Comparison of ENCODE assay signal across 34 cellular contexts in the genomic region with DNA sequence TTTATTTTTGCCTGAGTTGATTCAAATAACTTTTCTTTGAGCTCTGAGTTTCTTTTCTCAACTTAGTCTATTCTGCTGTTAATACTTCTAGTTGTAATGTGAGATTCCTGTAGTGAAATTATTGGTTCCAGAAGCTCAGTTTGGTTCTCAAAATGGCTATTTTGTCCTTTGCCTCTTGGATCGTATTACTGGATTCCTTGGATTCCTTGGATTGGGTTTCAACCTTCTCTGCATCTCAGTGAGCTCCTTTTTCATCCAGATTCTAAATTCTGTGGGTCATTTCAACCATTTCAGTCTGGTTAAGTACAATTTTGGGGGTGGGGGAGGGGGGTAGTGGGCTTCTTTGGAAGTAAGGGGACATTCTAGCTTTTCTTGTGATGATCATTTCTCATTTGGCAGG.
"Had no signal": no experiment of that assay in that cellular context is flagged by ENCODE, and none has a peak within 500 bp of the region (broad histone marks: within the 10 kb centered on the region; RNA-seq: fewer than 3 reads in every experiment).

No MANE protein-coding gene starts in this region.

- H3K36me3 ChIP-seq: brain microvascular endothelial cell, SJSA1 had no signal

- H3K4me2 ChIP-seq: KMS-11, SK-N-SH had no signal

- H3K4me3 ChIP-seq: SJSA1 had no signal

- H3K27ac ChIP-seq: brain microvascular endothelial cell, KMS-11, SJSA1 had no signal

- H3K9ac ChIP-seq: KMS-11, SK-N-SH had no signal

- H3K4me1 ChIP-seq: SJSA1 had no signal

- ATAC-seq: activated CD8-positive, alpha-beta memory T cell treated with anti-CD3 and anti-CD28 coated beads, Interleukin-2, amount 10 ng/mL, durations not matched to agents 7 days and 5 days; activated T-cell treated with anti-CD3 and anti-CD28 coated beads, Interleukin-2, amount 50 U/mL, for 72 hours; activated T-helper 17 cell treated with anti-CD3 and anti-CD28 coated beads, Interleukin-2, amount 50 U/mL, for 72 hours; Panc1 had no signal

- H3K27me3 Mint-ChIP-seq: activated B cell treated with CpG ODN at 0.5 μM for 24 hours; activated CD4-positive, alpha-beta memory T cell treated with anti-CD3 and anti-CD28 coated beads, Interleukin-2, amount 10 ng/mL, durations not matched to agents 7 days and 5 days; activated CD8-positive, alpha-beta memory T cell treated with anti-CD3 and anti-CD28 coated beads, Interleukin-2, amount 10 ng/mL, durations not matched to agents 7 days and 5 days; activated naive CD8-positive, alpha-beta T cell treated with anti-CD3 and anti-CD28 coated beads for 36 hours; activated T-helper 17 cell treated with anti-CD3 and anti-CD28 coated beads, Interleukin-2, amount 50 U/mL, for 72 hours had no signal

- H3K27me3 ChIP-seq: brain microvascular endothelial cell, SJSA1 had no signal

- DNase-seq: activated B cell treated with CpG ODN at 0.5 μM for 24 hours; activated CD4-positive, alpha-beta memory T cell treated with anti-CD3 and anti-CD28 coated beads, Interleukin-2, amount 10 ng/mL, durations not matched to agents 7 days and 5 days; activated CD4-positive, alpha-beta T cell treated with anti-CD3 and anti-CD28 coated beads for 4 hours; activated CD4-positive, alpha-beta T cell treated with anti-CD3 and anti-CD28 coated beads, Interleukin-2, amount 50 U/mL, for 1 hour; activated CD4-positive, CD25-positive, alpha-beta regulatory T cell treated with anti-CD3 and anti-CD28 coated beads, Interleukin-2, amount 50 U/mL, for 72 hours; activated CD8-positive, alpha-beta memory T cell treated with anti-CD3 and anti-CD28 coated beads for 24 hours; activated CD8-positive, alpha-beta memory T cell treated with anti-CD3 and anti-CD28 coated beads, Interleukin-2, amount 10 ng/mL, durations not matched to agents 7 days and 5 days; activated CD8-positive, alpha-beta memory T cell treated with anti-CD3 and anti-CD28 coated beads, Interleukin-2, amount 50 U/mL, for 48 hours; activated effector memory CD4-positive, alpha-beta T cell treated with anti-CD3 and anti-CD28 coated beads, Interleukin-2, amount 50 U/mL, for 16 hours; activated naive CD4-positive, alpha-beta T cell; activated naive CD4-positive, alpha-beta T cell treated with anti-CD3 and anti-CD28 coated beads, Interleukin-2, amount 50 U/mL, for 16 hours; activated naive CD8-positive, alpha-beta T cell treated with anti-CD3 and anti-CD28 coated beads for 36 hours; activated T-cell treated with anti-CD3 and anti-CD28 coated beads, Interleukin-2, amount 50 U/mL, for 72 hours; amniotic stem cell; aorta; brain microvascular endothelial cell; central memory CD4-positive, alpha-beta T cell; NCI-H1105; NCI-H1417 treated with DMSO at 0.1 percent for 48 hours; NCI-H1694; NCI-H1930; NCI-H2081 treated with DMSO at 0.1 percent for 48 hours; NCI-H226; NCI-H446 treated with DMSO at 0.1 percent for 48 hours; NCI-H69; SHP77 treated with DMSO at 0.1 percent for 48 hours; SK-N-SH had no signal

- H3K36me3 Mint-ChIP-seq: activated CD8-positive, alpha-beta memory T cell treated with anti-CD3 and anti-CD28 coated beads, Interleukin-2, amount 10 ng/mL, durations not matched to agents 7 days and 5 days; activated naive CD8-positive, alpha-beta T cell treated with anti-CD3 and anti-CD28 coated beads for 36 hours had no signal

- FAIRE-seq: TTC549 had no signal

- H3K27ac Mint-ChIP-seq: activated B cell treated with CpG ODN at 0.5 μM for 24 hours; activated CD4-positive, alpha-beta memory T cell treated with anti-CD3 and anti-CD28 coated beads, Interleukin-2, amount 10 ng/mL, durations not matched to agents 7 days and 5 days; activated CD8-positive, alpha-beta memory T cell treated with anti-CD3 and anti-CD28 coated beads, Interleukin-2, amount 10 ng/mL, durations not matched to agents 7 days and 5 days; activated naive CD8-positive, alpha-beta T cell treated with anti-CD3 and anti-CD28 coated beads for 36 hours; activated T-cell treated with anti-CD3 and anti-CD28 coated beads, Interleukin-2, amount 50 U/mL, for 72 hours; activated T-helper 17 cell treated with anti-CD3 and anti-CD28 coated beads, Interleukin-2, amount 50 U/mL, for 72 hours; T-helper 1 cell treated with Interleukin-12 subunit alpha and Interleukin-12 subunit beta and Interleukin-4 antibody, amounts not matched to agents 30 μg/mL and 1 μg/mL, for 36 hours; T-helper 2 cell treated with Interferon-gamma antibody and Interleukin-4, amounts not matched to agents 5 μg/mL and 100 μg/mL, for 36 hours had no signal

- H3K9me3 ChIP-seq: SJSA1, SK-N-SH had no signal

- H3K4me3 Mint-ChIP-seq: activated B cell treated with CpG ODN at 0.5 μM for 24 hours; activated CD4-positive, alpha-beta memory T cell treated with anti-CD3 and anti-CD28 coated beads, Interleukin-2, amount 10 ng/mL, durations not matched to agents 7 days and 5 days; activated CD8-positive, alpha-beta memory T cell treated with anti-CD3 and anti-CD28 coated beads, Interleukin-2, amount 10 ng/mL, durations not matched to agents 7 days and 5 days; activated naive CD8-positive, alpha-beta T cell treated with anti-CD3 and anti-CD28 coated beads for 36 hours; activated T-cell treated with anti-CD3 and anti-CD28 coated beads, Interleukin-2, amount 50 U/mL, for 72 hours; activated T-helper 17 cell treated with anti-CD3 and anti-CD28 coated beads, Interleukin-2, amount 50 U/mL, for 72 hours; T-helper 1 cell treated with Interleukin-12 subunit alpha and Interleukin-12 subunit beta and Interleukin-4 antibody, amounts not matched to agents 30 μg/mL and 1 μg/mL, for 36 hours; T-helper 2 cell treated with Interferon-gamma antibody and Interleukin-4, amounts not matched to agents 5 μg/mL and 100 μg/mL, for 36 hours had no signal

- H3K4me1 Mint-ChIP-seq: activated B cell treated with CpG ODN at 0.5 μM for 24 hours; activated CD4-positive, alpha-beta memory T cell treated with anti-CD3 and anti-CD28 coated beads, Interleukin-2, amount 10 ng/mL, durations not matched to agents 7 days and 5 days; activated CD8-positive, alpha-beta memory T cell treated with anti-CD3 and anti-CD28 coated beads, Interleukin-2, amount 10 ng/mL, durations not matched to agents 7 days and 5 days; activated naive CD8-positive, alpha-beta T cell treated with anti-CD3 and anti-CD28 coated beads for 36 hours; activated T-helper 17 cell treated with anti-CD3 and anti-CD28 coated beads, Interleukin-2, amount 50 U/mL, for 72 hours had no signal
